ENCODE assay signal across 8 cellular contexts in genomic region chr2:113756088-113757058, GRCh38. TPM values are rescaled to one million over a fixed set of nuclear protein-coding genes. Genes with fewer than 3 reads are reported as not detected.
DNase-seq lines count a peak whose midpoint lies in the region; ATAC-seq, FAIRE-seq and TF ChIP-seq lines count a peak whose summit lies in the region.

A gene with protein sequence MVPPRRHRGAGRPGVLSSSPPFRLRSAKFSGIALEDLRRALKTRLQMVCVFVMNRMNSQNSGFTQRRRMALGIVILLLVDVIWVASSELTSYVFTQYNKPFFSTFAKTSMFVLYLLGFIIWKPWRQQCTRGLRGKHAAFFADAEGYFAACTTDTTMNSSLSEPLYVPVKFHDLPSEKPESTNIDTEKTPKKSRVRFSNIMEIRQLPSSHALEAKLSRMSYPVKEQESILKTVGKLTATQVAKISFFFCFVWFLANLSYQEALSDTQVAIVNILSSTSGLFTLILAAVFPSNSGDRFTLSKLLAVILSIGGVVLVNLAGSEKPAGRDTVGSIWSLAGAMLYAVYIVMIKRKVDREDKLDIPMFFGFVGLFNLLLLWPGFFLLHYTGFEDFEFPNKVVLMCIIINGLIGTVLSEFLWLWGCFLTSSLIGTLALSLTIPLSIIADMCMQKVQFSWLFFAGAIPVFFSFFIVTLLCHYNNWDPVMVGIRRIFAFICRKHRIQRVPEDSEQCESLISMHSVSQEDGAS (minus strand): TSS chr2:113756642. CDS start chr2:113756409, 233 bp downstream.

- TF ChIP-seq POLR2A in breast epithelium (IDR thresholded peaks at IDR 0.05): peak; percentile 94

- ATAC-seq in GM18909 (IDR thresholded peaks at IDR 0.05; ENCODE audit: poor library complexity, unreplicated experiment): peak; percentile 92
- ATAC-seq in HG03159 (IDR thresholded peaks at IDR 0.05; ENCODE audit: unreplicated experiment): peak; percentile 84

- H3K4me1 ChIP-seq in breast epithelium: no peaks in the 10 kb centered on the region
- no peaks in the 10 kb centered on the region for H3K4me1 ChIP-seq in small intestine (ENCODE audit: control insufficient read depth in 2 of 2, insufficient read depth in 1 of 2, low read depth in 1 of 2, low read length in 1 of 2)

- peaks cover 4% of the 10 kb centered on the region; the same call in 1 of the 2 replicates for H3K9me3 ChIP-seq in AG04450 (ENCODE audit: control insufficient read depth, insufficient read depth, low read length)
- H3K9me3 ChIP-seq in WERI-Rb-1 (ENCODE audit: severe bottlenecking): no peaks in the 10 kb centered on the region
- H3K9me3 ChIP-seq in breast epithelium: no peaks in the 10 kb centered on the region
- no peaks in the 10 kb centered on the region for H3K9me3 ChIP-seq in small intestine (ENCODE audit: control insufficient read depth, low read depth)

- H3K36me3 ChIP-seq in WERI-Rb-1 (peaks cover 12% of the 10 kb centered on the region), breast epithelium (no peaks in the 10 kb centered on the region), small intestine (ENCODE audit: control insufficient read depth in 2 of 2, insufficient read depth in 2 of 2, low read length in 2 of 2) (no peaks in the 10 kb centered on the region)

- H3K4me3 ChIP-seq in AG04450 (ENCODE audit: low read depth, low read length) (peak within 1 kb of the TSS; percentile 98), WERI-Rb-1 (ENCODE audit: low read depth, low read length) (peak within 1 kb of the TSS; percentile 97), breast epithelium (peak within 1 kb of the TSS; percentile 84 to 94 (median 86)), small intestine (ENCODE audit: low read depth in 1 of 2, low read length in 2 of 2) (peak within 1 kb of the TSS; percentile 84 to 89)

- TF ChIP-seq CTCF in AG04450 (IDR thresholded peaks at IDR 0.05; ENCODE audit: low read depth, low read length): no peak
- TF ChIP-seq CTCF in WERI-Rb-1 (IDR thresholded peaks at IDR 0.05; ENCODE audit: low read depth, low read length): no peak
- peak in 1 of 3 donors; percentile 21 for TF ChIP-seq CTCF in breast epithelium (IDR thresholded peaks at IDR 0.05)

- H3K27me3 ChIP-seq in AG04450 (ENCODE audit: control insufficient read depth, insufficient read depth, low read length) (no peaks in the 10 kb centered on the region), WERI-Rb-1 (ENCODE audit: insufficient read depth, low read depth, severe bottlenecking) (no peaks in the 10 kb centered on the region), breast epithelium (no peaks in the 10 kb centered on the region), small intestine (ENCODE audit: control insufficient read depth in 2 of 2, insufficient read depth in 2 of 2, low read length in 2 of 2) (no peaks in the 10 kb centered on the region)

- DNase-seq in AG04450 (ENCODE audit: low read depth, low spot score) (peak; percentile 70), NCI-H2227 (lab: John Stamatoyannopoulos, UW; ENCODE audit: unreplicated experiment) (peak; percentile 95), WERI-Rb-1 (peak; percentile 91), breast epithelium (ENCODE audit: low spot score in 2 of 2) (peak; percentile 89 to 90), iPS-NIHi11 (ENCODE audit: low spot score) (peak; percentile 94), small intestine (peak; percentile 90)

- POLR2A ChIA-PET in AG04450 (lab: Yijun Ruan, JAX): interaction anchor here (0.6 to 1.8 kb wide), 13 partner anchors 9 to 201 kb away, joined by 3 to 23 read pairs (median 4); partner anchors contain the start of gene ACTR3

- WGBS in small intestine, 3 donors: 0% methylated on average over 89 to 99 of the region's 99 CpGs

- intact Hi-C loops in breast epithelium (cut with DNase I; ENCODE audit: low total_unique reads): no loop called here

- H3K27ac ChIP-seq in AG04450 (ENCODE audit: low read depth, low read length) (peak within 1 kb of the TSS; percentile 96), WERI-Rb-1 (peak within 1 kb of the TSS; percentile 95), breast epithelium (peak within 1 kb of the TSS; percentile 95 to 98), small intestine (ENCODE audit: low read depth in 1 of 2, low read length in 1 of 2) (peak within 1 kb of the TSS; percentile 91 to 97)

- CTCF ChIA-PET in AG04450 (lab: Charles Lee): interaction anchor here (0.6 to 1.1 kb wide), 3 partner anchors 37 to 153 kb away, joined by 3 to 4 read pairs (median 4); no protein-coding TSS in a partner anchor

- FAIRE-seq in small intestine (lab: Jason Lieb, UNC): no peak

RNA-seq across cellular contexts. Expression of the gene that starts here (rescaled TPM):
- polyA plus RNA-seq in AG04450 (2011; rRNA removed) (67.2 and 91.0 TPM in 2 replicates), small intestine (10 to 100 TPM; 12.7 to 23.0 (median 16.3) TPM)
- 46.6 and 86.1 TPM in 2 replicates for polyA minus RNA-seq in AG04450 (2011; rRNA and poly(A)+ RNA removed)
- 100 to 1,000 TPM in 1 of 3 donors, 10 to 100 TPM in 2; 77.8 to 135 (median 96.7) TPM for total RNA-seq in breast epithelium

Comparison
In these comparisons a context has a peak if more than half of its experiments do, and no peak if none do; other contexts are left out.
1. Peak in every context shown above with its lines: DNase-seq, ATAC-seq, H3K4me3 ChIP-seq and H3K27ac ChIP-seq.